20 cellular contexts compared by ENCODE assay signal in the genomic region with DNA sequence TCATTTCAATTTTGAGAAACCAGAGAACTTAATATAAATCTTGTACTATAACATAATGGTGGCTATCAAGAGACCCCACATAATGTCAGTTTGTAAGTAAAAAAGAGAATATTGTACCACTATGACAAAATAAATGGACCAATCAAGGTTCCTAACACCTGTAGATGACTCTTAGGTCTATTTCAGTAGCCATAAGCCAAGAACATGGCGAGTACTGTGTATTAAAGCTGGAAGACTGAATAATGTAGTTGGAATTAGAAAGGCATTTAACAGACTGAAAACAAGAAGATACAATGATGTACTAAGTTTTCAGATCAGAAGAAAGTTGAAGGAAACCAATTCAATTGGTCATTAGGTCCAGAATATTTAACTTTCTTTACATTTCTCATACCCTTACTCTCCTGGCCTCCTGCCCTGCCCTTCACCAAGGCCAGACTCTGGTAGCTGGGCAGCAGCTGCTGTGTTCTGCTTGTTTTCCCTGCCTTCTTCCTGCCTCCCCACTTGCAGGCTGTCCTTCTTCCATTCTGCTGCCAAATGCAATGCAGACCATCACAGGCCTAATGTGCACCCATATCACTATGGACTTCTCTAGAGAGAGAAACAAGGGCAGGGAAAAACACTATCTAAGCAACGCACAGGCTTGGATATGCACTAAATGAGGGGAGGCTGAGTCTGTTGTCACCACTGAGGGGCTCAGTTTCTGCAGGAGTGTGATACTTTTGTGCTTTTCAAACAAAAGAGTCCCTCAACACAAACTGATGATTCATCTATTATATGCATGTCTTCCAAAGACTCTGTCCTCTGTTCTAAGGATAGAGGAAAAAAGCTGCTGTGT.
A peak's percentile ranks its signal among the peaks of the same experiment; 100 is the strongest.
DNase-seq lines count a peak whose midpoint lies in the region; ATAC-seq, FAIRE-seq and TF ChIP-seq lines count a peak whose summit lies in the region.
"Had no signal": no experiment of that assay in that cellular context is flagged by ENCODE, and none has a peak within 500 bp of the region (broad histone marks: within the 10 kb centered on the region; RNA-seq: fewer than 3 reads in every experiment).

No MANE protein-coding gene starts in this region.

- CTCF ChIA-PET in IMR-90 (lab: Yijun Ruan, JAX), result no interaction called here

- no peak overlapping the region for H3K56ac ChIP-seq in IMR-90 (ENCODE audit: extremely low read depth, insufficient read depth, low read length)

- H2AK9ac ChIP-seq in IMR-90 (replicated peaks; ENCODE audit: low read depth, low read length, poor library complexity), result no peak overlapping the region

- no peak overlapping the region for H2BK120ac ChIP-seq in IMR-90 (ENCODE audit: low read depth, low read length)

- H3K36me3 Mint-ChIP-seq in neural crest cell (ENCODE audit: low read depth), result peaks cover 8% of the 10 kb centered on the region
- H3K36me3 Mint-ChIP-seq in activated T-helper 17 cell treated with anti-CD3 and anti-CD28 coated beads, Interleukin-2, amount 50 U/mL, for 72 hours (ENCODE audit: low read depth), result no peaks in the 10 kb centered on the region

- H3K9me3 Mint-ChIP-seq in neural crest cell, result peaks cover 3% of the 10 kb centered on the region
- peaks cover 7% of the 10 kb centered on the region for H3K9me3 Mint-ChIP-seq in activated T-helper 17 cell treated with anti-CD3 and anti-CD28 coated beads, Interleukin-2, amount 50 U/mL, for 72 hours
- H3K9me3 Mint-ChIP-seq: activated T-helper 1 cell treated with anti-CD3 and anti-CD28 coated beads, Interleukin-12 subunit alpha, Interleukin-12 subunit beta, Interleukin-2, Interleukin-4 antibody, amounts not matched to agents 30 ng/mL and 10 ng/mL and 1 ng/mL, durations not matched to agents 14 hours and 24 hours and 36 hours had no signal

- in situ Hi-C loops in IMR-90 (cut with MboI; ENCODE audit: low sequenced_read_pairs), result no loop called here

- H3K4me2 ChIP-seq in IMR-90 (ENCODE audit: low read depth, low read length), result no peak overlapping the region
- H3K4me2 ChIP-seq: BLaER1 had no signal

- ATAC-seq in IMR-90 (ENCODE audit: low read depth), result no peak
- peak; percentile 12; the same call in 2 of the 3 replicates for ATAC-seq in SK-N-SH treated with all-trans-retinoic acid at 6 μM for 48 hours
- ATAC-seq in activated T-helper 17 cell treated with anti-CD3 and anti-CD28 coated beads, Interleukin-2, amount 50 U/mL, for 72 hours (replicated peaks), result no peak

- H3K18ac ChIP-seq in IMR-90 (ENCODE audit: low read depth, low read length), result no peak overlapping the region

- H3K27ac Mint-ChIP-seq in neural crest cell (ENCODE audit: unreplicated experiment), result peak overlapping the region; percentile 58
- H3K27ac Mint-ChIP-seq in activated T-helper 17 cell treated with anti-CD3 and anti-CD28 coated beads, Interleukin-2, amount 50 U/mL, for 72 hours, result no peak overlapping the region
- H3K27ac Mint-ChIP-seq: activated T-helper 1 cell treated with anti-CD3 and anti-CD28 coated beads, Interleukin-12 subunit alpha, Interleukin-12 subunit beta, Interleukin-2, Interleukin-4 antibody, amounts not matched to agents 30 ng/mL and 10 ng/mL and 1 ng/mL, durations not matched to agents 14 hours and 24 hours and 36 hours had no signal

- no peak overlapping the region for H3K4me3 Mint-ChIP-seq in neural crest cell
- no peak overlapping the region for H3K4me3 Mint-ChIP-seq in activated T-helper 17 cell treated with anti-CD3 and anti-CD28 coated beads, Interleukin-2, amount 50 U/mL, for 72 hours
- H3K4me3 Mint-ChIP-seq: activated T-helper 1 cell treated with anti-CD3 and anti-CD28 coated beads, Interleukin-12 subunit alpha, Interleukin-12 subunit beta, Interleukin-2, Interleukin-4 antibody, amounts not matched to agents 30 ng/mL and 10 ng/mL and 1 ng/mL, durations not matched to agents 14 hours and 24 hours and 36 hours had no signal

- POLR2A ChIA-PET in IMR-90 (lab: Charles Lee; ENCODE audit: unreplicated experiment), result no interaction called here

- H3K4me1 Mint-ChIP-seq in neural crest cell, result peaks cover 55% of the 10 kb centered on the region
- H3K4me1 Mint-ChIP-seq in activated T-helper 17 cell treated with anti-CD3 and anti-CD28 coated beads, Interleukin-2, amount 50 U/mL, for 72 hours, result peaks cover 26% of the 10 kb centered on the region

- no peak overlapping the region for H3K9ac ChIP-seq in IMR-90 (ENCODE audit: low read depth, low read length)
- H3K9ac ChIP-seq in kidney (ENCODE audit: low read length in 2 of 2), result no peak overlapping the region
- H3K9ac ChIP-seq: BLaER1 had no signal

- H3K9me1 ChIP-seq in IMR-90 (ENCODE audit: insufficient read depth, low read length), result peaks cover 22% of the 10 kb centered on the region

- H3K14ac ChIP-seq in IMR-90 (replicated peaks; ENCODE audit: low read depth, low read length), result no peak overlapping the region

- TF ChIP-seq CTCF in IMR-90 (conservative IDR thresholded peaks at IDR 0.05; ENCODE audit: low read depth, low read length), result no peak
- TF ChIP-seq CTCF in neural crest cell (conservative IDR thresholded peaks at IDR 0.05), result no peak
- TF ChIP-seq CTCF in kidney (IDR thresholded peaks at IDR 0.05; ENCODE audit: borderline replicate concordance, extremely low read depth, insufficient read depth), result no peak

- no peak overlapping the region; the same call in 1 of the 2 replicates for H3K4ac ChIP-seq in IMR-90 (ENCODE audit: low read depth, low read length)

- peak overlapping the region; percentile 15 for H2BK5ac ChIP-seq in IMR-90 (ENCODE audit: low read depth, low read length, poor library complexity, severe bottlenecking)

- peaks cover 18 to 40% of the 10 kb centered on the region in 2 experiments for H3K79me1 ChIP-seq in IMR-90 (ENCODE audit: low read depth in 1 of 2, low read length in 2 of 2)

- dilution Hi-C loops in IMR-90 (cut with HindIII; ENCODE audit: low sequenced_read_pairs, unreplicated experiment), result no loop called here

- no peak overlapping the region for H3K4me3 ChIP-seq in IMR-90 (ENCODE audit: insufficient read depth, low read depth, low read length)
- H3K4me3 ChIP-seq in kidney (ENCODE audit: low read length in 2 of 2), result no peak overlapping the region
- H3K4me3 ChIP-seq: adrenal gland, BLaER1, esophagus squamous epithelium had no signal

- no peaks in the 10 kb centered on the region for H3K27me3 Mint-ChIP-seq in neural crest cell (ENCODE audit: low read depth)
- H3K27me3 Mint-ChIP-seq in activated T-helper 17 cell treated with anti-CD3 and anti-CD28 coated beads, Interleukin-2, amount 50 U/mL, for 72 hours, result no peaks in the 10 kb centered on the region

- no peak overlapping the region for H3K23ac ChIP-seq in IMR-90 (ENCODE audit: low read depth, low read length)

- FAIRE-seq in kidney (lab: Jason Lieb, UNC), result no peak
- FAIRE-seq: H1 had no signal

- intact Hi-C loops in IMR-90 (cut with micrococcal nuclease) (loop anchor here (5.0 kb wide), 1 partner anchor 61 kb away; a partner anchor contains a TSS), kidney (cut with DNase I) (no loop called here)

- H3K9me3 ChIP-seq in IMR-90 (ENCODE audit: control insufficient read depth, insufficient read depth, low read length), result no peaks in the 10 kb centered on the region
- H3K9me3 ChIP-seq in kidney (ENCODE audit: control insufficient read depth in 1 of 2, low read length in 2 of 2), result no peaks in the 10 kb centered on the region
- H3K9me3 ChIP-seq: adrenal gland, BLaER1, esophagus squamous epithelium, neutrophil had no signal

- H2AFZ ChIP-seq in IMR-90 (replicated peaks; ENCODE audit: low read length, poor library complexity), result no peak overlapping the region

- no peak overlapping the region for H4K91ac ChIP-seq in IMR-90 (ENCODE audit: insufficient read depth, low read depth, low read length)

- no peak for TF ChIP-seq POLR2A in IMR-90 (IDR thresholded peaks at IDR 0.05; ENCODE audit: low read depth, low read length)

- peak overlapping the region; percentile 38; the same call in 1 of the 2 replicates for H2BK20ac ChIP-seq in IMR-90 (ENCODE audit: low read depth, low read length)

- no peak overlapping the region for H2BK15ac ChIP-seq in IMR-90 (ENCODE audit: low read depth, low read length)

- WGBS in IMR-90 (ENCODE audit: extremely low coverage in 2 of 2, insufficient read length in 1 of 2), 2 experiments, result no CpG with 5 or more reads among the region's 2 CpGs

- H2AK5ac ChIP-seq in IMR-90 (ENCODE audit: low read depth, low read length), result 0 out of 2 replicates have a peak overlapping the region, but pooled peaks have one; percentile 13

- H3K36me3 ChIP-seq in IMR-90 (ENCODE audit: control insufficient read depth, insufficient read depth, low read length), result no peaks in the 10 kb centered on the region
- no peaks in the 10 kb centered on the region for H3K36me3 ChIP-seq in kidney (ENCODE audit: control insufficient read depth in 1 of 2, insufficient read depth in 2 of 2, low read length in 2 of 2)
- H3K36me3 ChIP-seq: adrenal gland, BLaER1, esophagus squamous epithelium, neutrophil had no signal

- no peak overlapping the region for H4K8ac ChIP-seq in IMR-90 (ENCODE audit: low read depth in 2 of 2, low read length in 2 of 2)

- H4K20me1 ChIP-seq in IMR-90 (ENCODE audit: insufficient read depth, low read length), result peaks cover 8% of the 10 kb centered on the region; the same call in 1 of the 2 replicates
- H4K20me1 ChIP-seq: BLaER1 had no signal

- H4K5ac ChIP-seq in IMR-90 (ENCODE audit: low read depth, low read length), result no peak overlapping the region

- H3K4me1 ChIP-seq in IMR-90 (ENCODE audit: control insufficient read depth, insufficient read depth, low read length), result peaks cover 22% of the 10 kb centered on the region
- peaks cover 4 to 13% of the 10 kb centered on the region in 2 donors for H3K4me1 ChIP-seq in kidney (ENCODE audit: control insufficient read depth in 1 of 2, insufficient read depth in 1 of 2, low read depth in 1 of 2, low read length in 2 of 2)

- DNase-seq in IMR-90 (no peak), globus pallidus (ENCODE audit: low spot score) (peak; percentile 81), neural crest cell (ENCODE audit: low read depth, low spot score) (no peak), NOMO-1 treated with dmso at 0.1 percent for 144 hours (lab: John Stamatoyannopoulos, UW; ENCODE audit: unreplicated experiment) (no peak), kidney (no peak)
- no peak for DNase-seq in activated T-cell treated with anti-CD3 and anti-CD28 coated beads, Interleukin-2, amount 50 U/mL, for 1 hour
- DNase-seq: activated CD4-positive, alpha-beta T cell treated with anti-CD3 and anti-CD28 coated beads, Interleukin-2, amount 50 U/mL, for 4 hours; adrenal gland; cortex of kidney; DND-41; esophagus squamous epithelium; NCI-H1048; NCI-H2171 treated with DMSO at 0.1 percent for 48 hours; stimulated activated naive CD4-positive, alpha-beta T cell had no signal

- H3K27me3 ChIP-seq in IMR-90 (ENCODE audit: control insufficient read depth, insufficient read depth, low read length), result no peaks in the 10 kb centered on the region
- H3K27me3 ChIP-seq: adrenal gland, BLaER1, esophagus squamous epithelium, neutrophil had no signal

- no peak for TF ChIP-seq RAD21 in IMR-90 (IDR thresholded peaks at IDR 0.05; ENCODE audit: low read length)

- BruUV-seq in IMR-90 (replicated peaks; lab: Mats Ljungman, UMichigan), result no TSS peak

- H3K27ac ChIP-seq in IMR-90 (ENCODE audit: insufficient read depth, low read length) (no peak overlapping the region), kidney (ENCODE audit: low read depth in 2 of 2, low read length in 2 of 2) (no peak overlapping the region)
- H3K27ac ChIP-seq: BLaER1, neutrophil had no signal

TF ChIP-seq in SK-N-SH treated with all-trans-retinoic acid at 6 μM for 48 hours, 23 proteins besides CTCF, POLR2A, EP300 and RAD21 (continues in another document):
- TF ChIP-seq TCF4 (CRISPR knock-in tag; IDR thresholded peaks at IDR 0.05; ENCODE audit: borderline replicate concordance), result no peak
- no peak for TF ChIP-seq SNAI2 (CRISPR knock-in tag; IDR thresholded peaks at IDR 0.05)
